8 cellular contexts compared by ENCODE assay signal in the genomic region with DNA sequence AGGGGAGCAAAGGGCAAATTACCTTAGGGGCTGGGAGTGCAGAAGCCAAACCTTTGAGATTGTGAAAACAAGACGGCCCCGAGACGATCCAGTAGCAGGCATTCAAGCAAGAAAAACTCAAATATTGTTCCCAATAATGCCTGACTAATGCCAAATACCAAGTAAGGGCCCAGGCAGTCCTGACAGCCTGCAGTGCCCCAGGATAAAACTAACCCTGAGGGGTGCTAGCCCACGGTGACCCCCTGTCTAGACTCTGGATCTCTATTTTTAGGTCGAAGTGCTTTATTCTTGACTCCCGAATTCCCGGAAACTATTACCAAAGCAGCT. TPM values are rescaled to one million over a fixed set of nuclear protein-coding genes. Genes with fewer than 3 reads are reported as not detected.
DNase-seq lines count a peak whose midpoint lies in the region; ATAC-seq and TF ChIP-seq lines count a peak whose summit lies in the region.
"Not testable (repeated sequence)": the region's sequence is repeated elsewhere in the genome, so short reads cannot be mapped to it uniquely, and the experiment has no call there.

No MANE protein-coding gene starts in this region.

- not testable (repeated sequence) for H3K36me3 ChIP-seq in NT2/D1 (ENCODE audit: insufficient read depth, insufficient read length, low read length); kidney epithelial cell (ENCODE audit: control insufficient read depth, insufficient read depth, low read length); ovary; upper lobe of right lung

- H3K36me3 Mint-ChIP-seq in activated naive CD4-positive, alpha-beta T cell treated with anti-CD3 and anti-CD28 coated beads for 36 hours (ENCODE audit: low read depth) = peaks cover 15% of the 10 kb centered on the region
- H3K36me3 Mint-ChIP-seq in effector memory CD8-positive, alpha-beta T cell (ENCODE audit: insufficient read depth) = not testable (repeated sequence)

- H3K4me3 Mint-ChIP-seq in activated naive CD4-positive, alpha-beta T cell treated with anti-CD3 and anti-CD28 coated beads for 36 hours = peak overlapping the region; percentile 92
- peak overlapping the region; percentile 96 to 98 for H3K4me3 Mint-ChIP-seq in effector memory CD8-positive, alpha-beta T cell

- ATAC-seq in HG02588 (IDR thresholded peaks at IDR 0.05; ENCODE audit: unreplicated experiment) = peak; percentile 1
- peak; percentile 0 for ATAC-seq in effector memory CD8-positive, alpha-beta T cell (replicated peaks)
- not testable (repeated sequence) for ATAC-seq in upper lobe of right lung

- H3K4me1 ChIP-seq in NT2/D1 (ENCODE audit: insufficient read depth, insufficient read length) = not testable (repeated sequence)
- H3K4me1 ChIP-seq in ovary (ENCODE audit: insufficient read depth) (peaks cover 19% of the 10 kb centered on the region), upper lobe of right lung (peaks cover 59% of the 10 kb centered on the region)

- H3K27ac Mint-ChIP-seq in activated naive CD4-positive, alpha-beta T cell treated with anti-CD3 and anti-CD28 coated beads for 36 hours = peak overlapping the region; percentile 98
- H3K27ac Mint-ChIP-seq in effector memory CD8-positive, alpha-beta T cell = peak overlapping the region; percentile 95 to 96

- not testable (repeated sequence) for TF ChIP-seq POLR2A in ovary (IDR thresholded peaks at IDR 0.05)

- not testable (repeated sequence) for H3K9me3 ChIP-seq in NT2/D1 (ENCODE audit: insufficient read depth, low read length); ovary; upper lobe of right lung

- CTCF ChIA-PET in activated naive CD4-positive, alpha-beta T cell treated with anti-CD3 and anti-CD28 coated beads for 36 hours (lab: Charles Lee) = not testable (repeated sequence)

- not testable (repeated sequence) for TF ChIP-seq EP300 in ovary (IDR thresholded peaks at IDR 0.05)

- WGBS in ovary, 3 donors = 1 to 7% (median 4%) methylated on average over 7 of the region's 7 CpGs

- intact Hi-C loops in activated naive CD4-positive, alpha-beta T cell treated with anti-CD3 and anti-CD28 coated beads for 36 hours (cut with micrococcal nuclease) = loop anchor here (1.0 to 10.0 kb wide), 4 partner anchors 132 to 1177 kb away; a partner anchor contains a TSS
- intact Hi-C loops in ovary (cut with DNase I); upper lobe of right lung (cut with DNase I): not testable (repeated sequence)

- peaks cover 54% of the 10 kb centered on the region for H3K4me1 Mint-ChIP-seq in activated naive CD4-positive, alpha-beta T cell treated with anti-CD3 and anti-CD28 coated beads for 36 hours (ENCODE audit: low read depth)
- H3K4me1 Mint-ChIP-seq in effector memory CD8-positive, alpha-beta T cell (ENCODE audit: low read depth in 2 of 2) = peaks cover 37 to 40% of the 10 kb centered on the region in 2 donors

- DNase-seq in NT2/D1 (ENCODE audit: low read depth, low spot score); activated naive CD4-positive, alpha-beta T cell treated with anti-CD3 and anti-CD28 coated beads for 36 hours; effector memory CD8-positive, alpha-beta T cell; kidney epithelial cell (ENCODE audit: low read depth); upper lobe of right lung: not testable (repeated sequence)
- DNase-seq in ovary = peak in 1 of 5 donors; percentile 22

- not testable (repeated sequence) for H3K27me3 Mint-ChIP-seq in activated naive CD4-positive, alpha-beta T cell treated with anti-CD3 and anti-CD28 coated beads for 36 hours (ENCODE audit: low read depth); effector memory CD8-positive, alpha-beta T cell

- H3K9ac ChIP-seq in NT2/D1 (ENCODE audit: insufficient read length, low read depth) = peak overlapping the region; percentile 98

- H3K9me3 Mint-ChIP-seq in activated naive CD4-positive, alpha-beta T cell treated with anti-CD3 and anti-CD28 coated beads for 36 hours; effector memory CD8-positive, alpha-beta T cell: not testable (repeated sequence)

- not testable (repeated sequence) for H3K27me3 ChIP-seq in NT2/D1 (ENCODE audit: insufficient read depth, insufficient read length); kidney epithelial cell (ENCODE audit: control insufficient read depth, insufficient read depth, low read length); ovary; upper lobe of right lung

- not testable (repeated sequence) for TF ChIP-seq CTCF in kidney epithelial cell (IDR thresholded peaks at IDR 0.05; ENCODE audit: insufficient read depth, low read length, poor library complexity, severe bottlenecking); ovary (IDR thresholded peaks at IDR 0.05); upper lobe of right lung (IDR thresholded peaks at IDR 0.05)

- H3K4me3 ChIP-seq in GM08714 (ENCODE audit: low read length) (peak overlapping the region; percentile 78), NT2/D1 (ENCODE audit: insufficient read length, low read depth) (peak overlapping the region; percentile 99), kidney epithelial cell (ENCODE audit: low read depth, low read length) (peak overlapping the region; percentile 91), ovary (peak overlapping the region; percentile 89), upper lobe of right lung (peak overlapping the region; percentile 93)

- peak overlapping the region in 1 of 2 donors; percentile 88 for H3K27ac ChIP-seq in ovary
- H3K27ac ChIP-seq in upper lobe of right lung = peak overlapping the region; percentile 94

RNA-seq across cellular contexts. Expression of a gene that starts 0.4 kb away (rescaled TPM):
- 10 to 100 TPM; 91.0 to 93.4 TPM for total RNA-seq in activated naive CD4-positive, alpha-beta T cell treated with anti-CD3 and anti-CD28 coated beads for 36 hours
- total RNA-seq in kidney epithelial cell (127 and 138 TPM in 2 replicates), ovary (100 to 1,000 TPM in 6 of 7 donors, 10 to 100 TPM in 1; 95.0 to 165 (median 121) TPM), upper lobe of right lung (335 TPM)
- polyA plus RNA-seq in ovary = 100 to 1,000 TPM in 1 of 2 donors, 10 to 100 TPM in 1; 78.8 to 142 TPM
